1 cellular context compared by ENCODE assay signal in the genomic region with DNA sequence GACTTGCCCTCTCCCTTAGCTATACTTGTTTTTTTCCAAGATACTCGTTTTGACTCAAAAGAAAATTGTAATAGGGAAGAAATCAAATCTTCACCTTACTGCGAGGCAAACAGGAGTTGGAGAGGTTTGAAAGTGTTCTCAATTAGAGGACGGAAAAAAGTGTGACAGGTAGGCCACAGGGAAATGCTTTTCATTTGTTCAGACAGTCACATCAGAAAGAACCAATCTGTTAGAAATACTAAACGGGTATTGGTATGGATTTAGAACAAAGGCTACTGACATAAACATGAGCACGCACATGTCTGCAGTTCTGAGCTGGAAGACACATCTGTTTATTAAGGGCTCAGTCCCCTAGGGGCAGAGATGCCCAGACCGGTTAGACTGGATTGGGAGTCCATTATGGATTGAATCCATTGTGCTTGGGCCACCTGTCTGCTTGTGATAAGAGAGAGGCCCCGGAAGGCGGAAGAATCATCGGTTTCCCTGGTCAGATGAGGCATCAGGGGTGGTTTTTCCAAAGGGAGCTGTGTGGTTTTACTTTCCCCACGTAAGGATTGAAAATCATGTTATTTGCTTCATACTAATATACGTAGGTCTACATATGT.
TF ChIP-seq lines count a peak whose summit lies in the region.

No MANE protein-coding gene starts in this region.

TF ChIP-seq in K562, 482 proteins besides CTCF, POLR2A, EP300 and RAD21 (continued from another document and continues in another):
- TF ChIP-seq, protein P1, sequence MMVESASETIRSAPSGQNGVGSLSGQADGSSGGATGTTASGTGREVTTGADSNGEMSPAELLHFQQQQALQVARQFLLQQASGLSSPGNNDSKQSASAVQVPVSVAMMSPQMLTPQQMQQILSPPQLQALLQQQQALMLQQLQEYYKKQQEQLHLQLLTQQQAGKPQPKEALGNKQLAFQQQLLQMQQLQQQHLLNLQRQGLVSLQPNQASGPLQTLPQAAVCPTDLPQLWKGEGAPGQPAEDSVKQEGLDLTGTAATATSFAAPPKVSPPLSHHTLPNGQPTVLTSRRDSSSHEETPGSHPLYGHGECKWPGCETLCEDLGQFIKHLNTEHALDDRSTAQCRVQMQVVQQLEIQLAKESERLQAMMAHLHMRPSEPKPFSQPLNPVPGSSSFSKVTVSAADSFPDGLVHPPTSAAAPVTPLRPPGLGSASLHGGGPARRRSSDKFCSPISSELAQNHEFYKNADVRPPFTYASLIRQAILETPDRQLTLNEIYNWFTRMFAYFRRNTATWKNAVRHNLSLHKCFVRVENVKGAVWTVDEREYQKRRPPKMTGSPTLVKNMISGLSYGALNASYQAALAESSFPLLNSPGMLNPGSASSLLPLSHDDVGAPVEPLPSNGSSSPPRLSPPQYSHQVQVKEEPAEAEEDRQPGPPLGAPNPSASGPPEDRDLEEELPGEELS (CRISPR knock-in tag; IDR thresholded peaks at IDR 0.05; ENCODE audit: borderline replicate concordance), result no peak
- TF ChIP-seq PRMT5 (CRISPR knock-in tag; IDR thresholded peaks at IDR 0.05) (no peak), NCOA2 (IDR thresholded peaks at IDR 0.05; ENCODE audit: partially characterized antibody in 2 of 2) (no peak), EZH2 (IDR thresholded peaks at IDR 0.05; ENCODE audit: borderline replicate concordance, low read depth, low read length) (no peak), RBM25 (IDR thresholded peaks at IDR 0.05; ENCODE audit: low read depth, low read length, severe bottlenecking) (no peak), FOXK1 (CRISPR knock-in tag; IDR thresholded peaks at IDR 0.05; ENCODE audit: borderline replicate concordance) (no peak), ZNF121 (CRISPR knock-in tag; conservative IDR thresholded peaks at IDR 0.05) (no peak), FOXM1 (IDR thresholded peaks at IDR 0.05; ENCODE audit: low read depth) (no peak; the same call in 1 of the 2 replicates), FOXM1 (CRISPR knock-in tag; IDR thresholded peaks at IDR 0.05; ENCODE audit: low read depth) (no peak), MYBL2 (IDR thresholded peaks at IDR 0.05; ENCODE audit: low read depth) (no peak), MYBL2 (CRISPR knock-in tag; IDR thresholded peaks at IDR 0.05; ENCODE audit: borderline replicate concordance) (no peak), ZNF263 (CRISPR knock-in tag; IDR thresholded peaks at IDR 0.05; ENCODE audit: borderline replicate concordance) (no peak), ZNF280A (IDR thresholded peaks at IDR 0.05; ENCODE audit: low read depth, partially characterized antibody) (no peak), NR0B1 (IDR thresholded peaks at IDR 0.05; ENCODE audit: partially characterized antibody) (no peak), ETV1 (tag; conservative IDR thresholded peaks at IDR 0.05; ENCODE audit: low read depth) (peak; percentile 84), ZBTB5 (IDR thresholded peaks at IDR 0.05) (no peak), ZNF445 (CRISPR knock-in tag; IDR thresholded peaks at IDR 0.05; ENCODE audit: low read depth) (no peak), CLOCK (CRISPR knock-in tag; IDR thresholded peaks at IDR 0.05; ENCODE audit: borderline replicate concordance) (no peak), KLF1 (tag; IDR thresholded peaks at IDR 0.05) (no peak), GTF2F1 (IDR thresholded peaks at IDR 0.05; ENCODE audit: low read depth, low read length) (no peak), AFF4 (CRISPR knock-in tag; IDR thresholded peaks at IDR 0.05) (peak; percentile 32; the same call in 1 of the 2 replicates), ELF2 (CRISPR knock-in tag; IDR thresholded peaks at IDR 0.05) (peak; percentile 58; the same call in 1 of the 2 replicates)
- TF ChIP-seq, protein P2, sequence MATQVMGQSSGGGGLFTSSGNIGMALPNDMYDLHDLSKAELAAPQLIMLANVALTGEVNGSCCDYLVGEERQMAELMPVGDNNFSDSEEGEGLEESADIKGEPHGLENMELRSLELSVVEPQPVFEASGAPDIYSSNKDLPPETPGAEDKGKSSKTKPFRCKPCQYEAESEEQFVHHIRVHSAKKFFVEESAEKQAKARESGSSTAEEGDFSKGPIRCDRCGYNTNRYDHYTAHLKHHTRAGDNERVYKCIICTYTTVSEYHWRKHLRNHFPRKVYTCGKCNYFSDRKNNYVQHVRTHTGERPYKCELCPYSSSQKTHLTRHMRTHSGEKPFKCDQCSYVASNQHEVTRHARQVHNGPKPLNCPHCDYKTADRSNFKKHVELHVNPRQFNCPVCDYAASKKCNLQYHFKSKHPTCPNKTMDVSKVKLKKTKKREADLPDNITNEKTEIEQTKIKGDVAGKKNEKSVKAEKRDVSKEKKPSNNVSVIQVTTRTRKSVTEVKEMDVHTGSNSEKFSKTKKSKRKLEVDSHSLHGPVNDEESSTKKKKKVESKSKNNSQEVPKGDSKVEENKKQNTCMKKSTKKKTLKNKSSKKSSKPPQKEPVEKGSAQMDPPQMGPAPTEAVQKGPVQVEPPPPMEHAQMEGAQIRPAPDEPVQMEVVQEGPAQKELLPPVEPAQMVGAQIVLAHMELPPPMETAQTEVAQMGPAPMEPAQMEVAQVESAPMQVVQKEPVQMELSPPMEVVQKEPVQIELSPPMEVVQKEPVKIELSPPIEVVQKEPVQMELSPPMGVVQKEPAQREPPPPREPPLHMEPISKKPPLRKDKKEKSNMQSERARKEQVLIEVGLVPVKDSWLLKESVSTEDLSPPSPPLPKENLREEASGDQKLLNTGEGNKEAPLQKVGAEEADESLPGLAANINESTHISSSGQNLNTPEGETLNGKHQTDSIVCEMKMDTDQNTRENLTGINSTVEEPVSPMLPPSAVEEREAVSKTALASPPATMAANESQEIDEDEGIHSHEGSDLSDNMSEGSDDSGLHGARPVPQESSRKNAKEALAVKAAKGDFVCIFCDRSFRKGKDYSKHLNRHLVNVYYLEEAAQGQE (CRISPR knock-in tag; IDR thresholded peaks at IDR 0.05; ENCODE audit: low read depth), result no peak
- TF ChIP-seq, protein P3, sequence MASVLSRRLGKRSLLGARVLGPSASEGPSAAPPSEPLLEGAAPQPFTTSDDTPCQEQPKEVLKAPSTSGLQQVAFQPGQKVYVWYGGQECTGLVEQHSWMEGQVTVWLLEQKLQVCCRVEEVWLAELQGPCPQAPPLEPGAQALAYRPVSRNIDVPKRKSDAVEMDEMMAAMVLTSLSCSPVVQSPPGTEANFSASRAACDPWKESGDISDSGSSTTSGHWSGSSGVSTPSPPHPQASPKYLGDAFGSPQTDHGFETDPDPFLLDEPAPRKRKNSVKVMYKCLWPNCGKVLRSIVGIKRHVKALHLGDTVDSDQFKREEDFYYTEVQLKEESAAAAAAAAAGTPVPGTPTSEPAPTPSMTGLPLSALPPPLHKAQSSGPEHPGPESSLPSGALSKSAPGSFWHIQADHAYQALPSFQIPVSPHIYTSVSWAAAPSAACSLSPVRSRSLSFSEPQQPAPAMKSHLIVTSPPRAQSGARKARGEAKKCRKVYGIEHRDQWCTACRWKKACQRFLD (CRISPR knock-in tag; IDR thresholded peaks at IDR 0.05), result peak; percentile 84
- TF ChIP-seq, protein P4, sequence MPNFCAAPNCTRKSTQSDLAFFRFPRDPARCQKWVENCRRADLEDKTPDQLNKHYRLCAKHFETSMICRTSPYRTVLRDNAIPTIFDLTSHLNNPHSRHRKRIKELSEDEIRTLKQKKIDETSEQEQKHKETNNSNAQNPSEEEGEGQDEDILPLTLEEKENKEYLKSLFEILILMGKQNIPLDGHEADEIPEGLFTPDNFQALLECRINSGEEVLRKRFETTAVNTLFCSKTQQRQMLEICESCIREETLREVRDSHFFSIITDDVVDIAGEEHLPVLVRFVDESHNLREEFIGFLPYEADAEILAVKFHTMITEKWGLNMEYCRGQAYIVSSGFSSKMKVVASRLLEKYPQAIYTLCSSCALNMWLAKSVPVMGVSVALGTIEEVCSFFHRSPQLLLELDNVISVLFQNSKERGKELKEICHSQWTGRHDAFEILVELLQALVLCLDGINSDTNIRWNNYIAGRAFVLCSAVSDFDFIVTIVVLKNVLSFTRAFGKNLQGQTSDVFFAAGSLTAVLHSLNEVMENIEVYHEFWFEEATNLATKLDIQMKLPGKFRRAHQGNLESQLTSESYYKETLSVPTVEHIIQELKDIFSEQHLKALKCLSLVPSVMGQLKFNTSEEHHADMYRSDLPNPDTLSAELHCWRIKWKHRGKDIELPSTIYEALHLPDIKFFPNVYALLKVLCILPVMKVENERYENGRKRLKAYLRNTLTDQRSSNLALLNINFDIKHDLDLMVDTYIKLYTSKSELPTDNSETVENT (CRISPR knock-in tag; IDR thresholded peaks at IDR 0.05), result no peak
- TF ChIP-seq, protein P5, sequence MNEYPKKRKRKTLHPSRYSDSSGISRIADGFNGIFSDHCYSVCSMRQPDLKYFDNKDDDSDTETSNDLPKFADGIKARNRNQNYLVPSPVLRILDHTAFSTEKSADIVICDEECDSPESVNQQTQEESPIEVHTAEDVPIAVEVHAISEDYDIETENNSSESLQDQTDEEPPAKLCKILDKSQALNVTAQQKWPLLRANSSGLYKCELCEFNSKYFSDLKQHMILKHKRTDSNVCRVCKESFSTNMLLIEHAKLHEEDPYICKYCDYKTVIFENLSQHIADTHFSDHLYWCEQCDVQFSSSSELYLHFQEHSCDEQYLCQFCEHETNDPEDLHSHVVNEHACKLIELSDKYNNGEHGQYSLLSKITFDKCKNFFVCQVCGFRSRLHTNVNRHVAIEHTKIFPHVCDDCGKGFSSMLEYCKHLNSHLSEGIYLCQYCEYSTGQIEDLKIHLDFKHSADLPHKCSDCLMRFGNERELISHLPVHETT (CRISPR knock-in tag; conservative IDR thresholded peaks at IDR 0.05 in 1 of 2, IDR thresholded peaks at IDR 0.05 in 1 of 2), result peak in 1 of 2 experiments; percentile 67; a peak in 1 of 4 replicates
